8 cellular contexts compared by ENCODE assay signal in the genomic region with DNA sequence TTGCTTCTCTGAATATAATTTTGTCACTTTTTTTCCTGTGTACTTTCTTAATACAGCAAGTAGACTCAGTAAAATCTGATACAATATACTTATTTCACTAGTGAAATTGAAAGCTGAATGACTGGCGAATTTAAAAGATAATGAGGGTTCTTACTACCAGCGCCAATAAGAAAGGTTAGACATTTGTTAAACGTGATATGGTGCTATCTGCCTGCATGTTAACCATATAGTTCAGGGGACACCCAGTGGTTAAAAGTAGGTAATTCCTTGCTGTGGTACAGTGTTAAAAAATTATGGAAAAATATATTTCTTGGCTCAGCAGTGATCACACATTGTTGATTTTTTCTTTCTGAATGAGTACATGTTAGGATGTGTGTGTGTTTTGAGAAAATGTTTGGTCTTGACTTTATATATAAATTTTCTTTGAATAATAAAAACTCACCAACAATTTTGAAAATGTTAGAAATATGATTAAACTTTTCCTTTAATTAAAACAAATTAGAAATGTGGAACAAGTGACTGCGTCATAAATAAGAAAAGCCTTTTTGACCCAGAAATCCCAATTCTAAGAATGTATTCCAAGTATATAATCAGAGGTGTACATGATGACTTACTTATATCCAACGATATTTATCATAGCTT. TPM values are rescaled to one million over a fixed set of nuclear protein-coding genes. Genes with fewer than 3 reads are reported as not detected.
A peak's percentile ranks its signal among the peaks of the same experiment; 100 is the strongest.
DNase-seq lines count a peak whose midpoint lies in the region; ATAC-seq and TF ChIP-seq lines count a peak whose summit lies in the region.

No MANE protein-coding gene starts in this region.

- H3K4me3 Mint-ChIP-seq in effector memory CD8-positive, alpha-beta T cell = peak overlapping the region in 1 of 2 donors; percentile 32
- H3K4me3 Mint-ChIP-seq in naive B cell = peak overlapping the region in 1 of 8 donors; percentile 57

- no peaks in the 10 kb centered on the region for H3K9me3 Mint-ChIP-seq in effector memory CD8-positive, alpha-beta T cell
- H3K9me3 Mint-ChIP-seq in naive B cell = no peaks in the 10 kb centered on the region

- H3K4me3 ChIP-seq in lower leg skin (ENCODE audit: low read depth, poor library complexity, severe bottlenecking) = no peak overlapping the region

- H3K27me3 Mint-ChIP-seq in effector memory CD8-positive, alpha-beta T cell = no peaks in the 10 kb centered on the region
- H3K27me3 Mint-ChIP-seq in naive B cell = no peaks in the 10 kb centered on the region

- intact Hi-C loops in lower leg skin (cut with DNase I; ENCODE audit: low total_unique reads) = loop anchor here (5.0 kb wide), 1 partner anchor 71 kb away; no protein-coding TSS in a partner anchor

- TF ChIP-seq POLR2A in lower leg skin (IDR thresholded peaks at IDR 0.05) = no peak

- peaks cover 13% of the 10 kb centered on the region for H3K36me3 Mint-ChIP-seq in effector memory CD8-positive, alpha-beta T cell (ENCODE audit: insufficient read depth)
- peaks cover 8 to 16% of the 10 kb centered on the region in 2 donors for H3K36me3 Mint-ChIP-seq in naive B cell

- peak; percentile 36 for DNase-seq in DMS114 treated with DMSO at 0.1 percent for 48 hours (lab: John Stamatoyannopoulos, UW; ENCODE audit: unreplicated experiment)
- DNase-seq in OCI-M1 (lab: John Stamatoyannopoulos, UW) = peak; percentile 82
- no peak for DNase-seq in effector memory CD8-positive, alpha-beta T cell
- peak; percentile 9 for DNase-seq in naive B cell
- no peak for DNase-seq in lower leg skin (ENCODE audit: low spot score in 2 of 2)

- H3K4me1 Mint-ChIP-seq in effector memory CD8-positive, alpha-beta T cell (ENCODE audit: low read depth in 2 of 2) = peaks cover 25 to 36% of the 10 kb centered on the region in 2 donors
- H3K4me1 Mint-ChIP-seq in naive B cell = peaks cover 19 to 42% (median 23%) of the 10 kb centered on the region in 3 donors

- 47 to 48% methylated on average over 5 of the region's 5 CpGs for WGBS in lower leg skin, 2 donors

- TF ChIP-seq CTCF in lower leg skin (IDR thresholded peaks at IDR 0.05) = no peak

- H3K27ac Mint-ChIP-seq in effector memory CD8-positive, alpha-beta T cell = peak overlapping the region; percentile 6 to 77
- H3K27ac Mint-ChIP-seq in naive B cell = peak overlapping the region in 3 of 6 donors; percentile 46 to 78 (median 75)

- ATAC-seq in GM19372 (IDR thresholded peaks at IDR 0.05; ENCODE audit: low read depth, unreplicated experiment) (peak; percentile 93), HG03442 (IDR thresholded peaks at IDR 0.05; ENCODE audit: unreplicated experiment) (peak; percentile 88), naive B cell (ENCODE audit: low read depth in 2 of 2) (peak; percentile 77 to 86), HG02840 (IDR thresholded peaks at IDR 0.05; ENCODE audit: low FRiP score, unreplicated experiment) (no peak)
- peak; percentile 87 for ATAC-seq in effector memory CD8-positive, alpha-beta T cell (replicated peaks)

RNA-seq across cellular contexts. Expression of gene CAST, which starts 25.8 kb away (rescaled TPM):
- polyA plus RNA-seq in naive B cell (ENCODE audit: low read depth in 6 of 6) = 10 to 100 TPM; 18.2 to 52.9 (median 37.3) TPM
- 100 to 1,000 TPM; 415 to 523 (median 468) TPM for total RNA-seq in lower leg skin

Comparison
In these comparisons a context has a peak if more than half of its experiments do, and no peak if none do; other contexts are left out.
1. DNase-seq: peak in DMS114 treated with DMSO at 0.1 percent for 48 hours (single experiment), OCI-M1 (single experiment) and naive B cell (single experiment); none in effector memory CD8-positive, alpha-beta T cell (0 of 3) and lower leg skin (0 of 2).